ENCODE assay signal across 35 cellular contexts in genomic region chr11:74521666-74522252, GRCh38. TPM values are rescaled to one million over a fixed set of nuclear protein-coding genes. Genes with fewer than 3 reads are reported as not detected.
"Had no signal": no experiment of that assay in that cellular context is flagged by ENCODE, and none has a peak within 500 bp of the region (broad histone marks: within the 10 kb centered on the region; RNA-seq: fewer than 3 reads in every experiment).

No MANE protein-coding gene starts in this region.

- FAIRE-seq: bronchial epithelial cell had no signal

- H3K9me3 Mint-ChIP-seq: activated naive CD4-positive, alpha-beta T cell treated with anti-CD3 and anti-CD28 coated beads, Interleukin-2, amount 10 ng/mL, durations not matched to agents 7 days and 5 days; activated naive CD8-positive, alpha-beta T cell treated with anti-CD3 and anti-CD28 coated beads, Interleukin-2, amount 10 ng/mL, durations not matched to agents 7 days and 5 days; activated T-helper 1 cell treated with anti-CD3 and anti-CD28 coated beads, Interleukin-12 subunit alpha, Interleukin-12 subunit beta, Interleukin-2, Interleukin-4 antibody, amounts not matched to agents 30 ng/mL and 10 ng/mL and 1 ng/mL, durations not matched to agents 14 hours and 24 hours and 36 hours; activated T-helper 2 cell treated with anti-CD3 and anti-CD28 coated beads, Interferon-gamma antibody, Interleukin-2, Interleukin-4, amounts not matched to agents 10 μg/mL and 5 μg/mL and 100 μg/mL, durations not matched to agents 14 hours and 24 hours and 36 hours; central memory CD8-positive, alpha-beta T cell; dendritic cell treated with granulocyte-macrophage colony-stimulating factor and Interleukin-4, amounts not matched to agents 40 ng/mL and 50 ng/mL, for 4 days; endodermal cell; T-helper 2 cell treated with Interferon-gamma antibody and Interleukin-4, amounts not matched to agents 5 μg/mL and 100 μg/mL, for 36 hours had no signal

- H3K27ac Mint-ChIP-seq: activated CD4-positive, alpha-beta memory T cell treated with anti-CD3 and anti-CD28 coated beads for 36 hours; activated CD8-positive, alpha-beta memory T cell treated with anti-CD3 and anti-CD28 coated beads, Interleukin-2, amount 10 ng/mL, durations not matched to agents 7 days and 5 days; activated CD8-positive, alpha-beta T cell treated with anti-CD3 and anti-CD28 coated beads, Interleukin-2, amount 10 ng/mL, durations not matched to agents 7 days and 5 days; activated naive CD4-positive, alpha-beta T cell treated with anti-CD3 and anti-CD28 coated beads, Interleukin-2, amount 10 ng/mL, durations not matched to agents 7 days and 5 days; activated naive CD4-positive, alpha-beta T cell treated with anti-CD3 and anti-CD28 coated beads, Interleukin-2, amount 50 U/mL, for 72 hours; activated naive CD8-positive, alpha-beta T cell treated with anti-CD3 and anti-CD28 coated beads, Interleukin-2, amount 10 ng/mL, durations not matched to agents 7 days and 5 days; activated T-helper 1 cell treated with anti-CD3 and anti-CD28 coated beads, Interleukin-12 subunit alpha, Interleukin-12 subunit beta, Interleukin-2, Interleukin-4 antibody, amounts not matched to agents 30 ng/mL and 10 ng/mL and 1 ng/mL, durations not matched to agents 14 hours and 24 hours and 36 hours; activated T-helper 2 cell treated with anti-CD3 and anti-CD28 coated beads, Interferon-gamma antibody, Interleukin-2, Interleukin-4, amounts not matched to agents 10 μg/mL and 5 μg/mL and 100 μg/mL, durations not matched to agents 14 hours and 24 hours and 36 hours; dendritic cell treated with granulocyte-macrophage colony-stimulating factor and Interleukin-4, amounts not matched to agents 40 ng/mL and 50 ng/mL, for 4 days; endodermal cell; T-helper 17 cell; T-helper 2 cell treated with Interferon-gamma antibody and Interleukin-4, amounts not matched to agents 5 μg/mL and 100 μg/mL, for 36 hours had no signal

- H3K9me3 ChIP-seq: gastrocnemius medialis had no signal

- H3K27ac ChIP-seq: ascending aorta, brain microvascular endothelial cell, coronary artery, esophagus muscularis mucosa, foreskin keratinocyte, gastrocnemius medialis had no signal

- H3K4me3 ChIP-seq: ascending aorta, coronary artery, dorsolateral prefrontal cortex, esophagus muscularis mucosa, gastrocnemius medialis, heart left ventricle had no signal

- H3K4me1 Mint-ChIP-seq: activated CD8-positive, alpha-beta memory T cell treated with anti-CD3 and anti-CD28 coated beads, Interleukin-2, amount 10 ng/mL, durations not matched to agents 7 days and 5 days; activated naive CD4-positive, alpha-beta T cell treated with anti-CD3 and anti-CD28 coated beads, Interleukin-2, amount 10 ng/mL, durations not matched to agents 7 days and 5 days; central memory CD8-positive, alpha-beta T cell; T-helper 17 cell had no signal

- H3K4me1 ChIP-seq: ascending aorta, foreskin keratinocyte, gastrocnemius medialis had no signal

- H3K36me3 ChIP-seq: ascending aorta, brain microvascular endothelial cell, esophagus muscularis mucosa, gastrocnemius medialis, heart left ventricle had no signal

- ATAC-seq: activated CD8-positive, alpha-beta memory T cell treated with anti-CD3 and anti-CD28 coated beads, Interleukin-2, amount 10 ng/mL, durations not matched to agents 7 days and 5 days; activated CD8-positive, alpha-beta T cell treated with anti-CD3 and anti-CD28 coated beads, Interleukin-2, amount 10 ng/mL, durations not matched to agents 7 days and 5 days; activated naive CD4-positive, alpha-beta T cell treated with anti-CD3 and anti-CD28 coated beads, Interleukin-2, amount 50 U/mL, for 72 hours; foreskin keratinocyte; gastrocnemius medialis; T-helper 17 cell had no signal

- H3K36me3 Mint-ChIP-seq: activated CD4-positive, alpha-beta memory T cell treated with anti-CD3 and anti-CD28 coated beads for 36 hours; activated CD8-positive, alpha-beta memory T cell treated with anti-CD3 and anti-CD28 coated beads, Interleukin-2, amount 10 ng/mL, durations not matched to agents 7 days and 5 days; activated naive CD4-positive, alpha-beta T cell treated with anti-CD3 and anti-CD28 coated beads, Interleukin-2, amount 10 ng/mL, durations not matched to agents 7 days and 5 days; activated naive CD4-positive, alpha-beta T cell treated with anti-CD3 and anti-CD28 coated beads, Interleukin-2, amount 50 U/mL, for 72 hours; activated naive CD8-positive, alpha-beta T cell treated with anti-CD3 and anti-CD28 coated beads, Interleukin-2, amount 10 ng/mL, durations not matched to agents 7 days and 5 days had no signal

- H3K4me3 Mint-ChIP-seq: activated CD4-positive, alpha-beta memory T cell treated with anti-CD3 and anti-CD28 coated beads for 36 hours; activated CD8-positive, alpha-beta memory T cell treated with anti-CD3 and anti-CD28 coated beads, Interleukin-2, amount 10 ng/mL, durations not matched to agents 7 days and 5 days; activated CD8-positive, alpha-beta T cell treated with anti-CD3 and anti-CD28 coated beads, Interleukin-2, amount 10 ng/mL, durations not matched to agents 7 days and 5 days; activated naive CD4-positive, alpha-beta T cell treated with anti-CD3 and anti-CD28 coated beads, Interleukin-2, amount 10 ng/mL, durations not matched to agents 7 days and 5 days; activated naive CD8-positive, alpha-beta T cell treated with anti-CD3 and anti-CD28 coated beads, Interleukin-2, amount 10 ng/mL, durations not matched to agents 7 days and 5 days; activated T-helper 1 cell treated with anti-CD3 and anti-CD28 coated beads, Interleukin-12 subunit alpha, Interleukin-12 subunit beta, Interleukin-2, Interleukin-4 antibody, amounts not matched to agents 30 ng/mL and 10 ng/mL and 1 ng/mL, durations not matched to agents 14 hours and 24 hours and 36 hours; central memory CD8-positive, alpha-beta T cell; dendritic cell treated with granulocyte-macrophage colony-stimulating factor and Interleukin-4, amounts not matched to agents 40 ng/mL and 50 ng/mL, for 4 days; endodermal cell; T-helper 17 cell; T-helper 2 cell treated with Interferon-gamma antibody and Interleukin-4, amounts not matched to agents 5 μg/mL and 100 μg/mL, for 36 hours had no signal

- DNase-seq: activated CD4-positive, alpha-beta memory T cell treated with anti-CD3 and anti-CD28 coated beads for 36 hours; activated CD4-positive, alpha-beta T cell treated with anti-CD3 and anti-CD28 coated beads for 1 hour; activated CD4-positive, alpha-beta T cell treated with anti-CD3 and anti-CD28 coated beads for 4 hours; activated CD8-positive, alpha-beta memory T cell treated with anti-CD3 and anti-CD28 coated beads, Interleukin-2, amount 10 ng/mL, durations not matched to agents 7 days and 5 days; activated CD8-positive, alpha-beta memory T cell treated with anti-CD3 and anti-CD28 coated beads, Interleukin-2, amount 50 U/mL, for 4 hours; activated CD8-positive, alpha-beta T cell treated with anti-CD3 and anti-CD28 coated beads, Interleukin-2, amount 10 ng/mL, durations not matched to agents 7 days and 5 days; activated effector memory CD4-positive, alpha-beta T cell treated with anti-CD3 and anti-CD28 coated beads, Interleukin-2, amount 50 U/mL, for 16 hours; activated naive CD4-positive, alpha-beta T cell; activated naive CD4-positive, alpha-beta T cell treated with anti-CD3 and anti-CD28 coated beads, Interleukin-2, amount 10 ng/mL, durations not matched to agents 7 days and 5 days; activated naive CD8-positive, alpha-beta T cell treated with anti-CD3 and anti-CD28 coated beads, Interleukin-2, amount 10 ng/mL, durations not matched to agents 7 days and 5 days; activated T-cell treated with anti-CD3 and anti-CD28 coated beads, Interleukin-2, amount 50 U/mL, for 1 hour; activated T-cell treated with anti-CD3 and anti-CD28 coated beads, Interleukin-2, amount 50 U/mL, for 48 hours; brain microvascular endothelial cell; dorsolateral prefrontal cortex; effector memory CD4-positive, alpha-beta T cell; endodermal cell; erythroblast; foreskin keratinocyte; gastrocnemius medialis; glutamatergic neuron; heart left ventricle; T-helper 1 cell; T-helper 17 cell; T1000 had no signal

- H3K27me3 ChIP-seq: ascending aorta, brain microvascular endothelial cell, dorsolateral prefrontal cortex, esophagus muscularis mucosa, gastrocnemius medialis, heart left ventricle had no signal

RNA-seq across cellular contexts. Expression of gene LIPT2, which starts 28.2 kb away (rescaled TPM):
- total RNA-seq: ascending aorta had no signal

RNA-seq across cellular contexts. Expression of gene KCNE3, which starts 54.4 kb away (rescaled TPM):
- total RNA-seq: activated CD4-positive, alpha-beta memory T cell treated with anti-CD3 and anti-CD28 coated beads for 36 hours; activated CD8-positive, alpha-beta memory T cell treated with anti-CD3 and anti-CD28 coated beads for 36 hours; activated CD8-positive, alpha-beta T cell treated with anti-CD3 and anti-CD28 coated beads, Interleukin-2, amount 10 ng/mL, durations not matched to agents 7 days and 5 days; activated naive CD4-positive, alpha-beta T cell treated with anti-CD3 and anti-CD28 coated beads, Interleukin-2, amount 50 U/mL, for 72 hours; activated T-helper 1 cell treated with anti-CD3 and anti-CD28 coated beads, Interleukin-12 subunit alpha, Interleukin-12 subunit beta, Interleukin-2, Interleukin-4 antibody, amounts not matched to agents 30 ng/mL and 10 ng/mL and 1 ng/mL, durations not matched to agents 14 hours and 24 hours and 36 hours; activated T-helper 2 cell treated with anti-CD3 and anti-CD28 coated beads, Interferon-gamma antibody, Interleukin-2, Interleukin-4, amounts not matched to agents 10 μg/mL and 5 μg/mL and 100 μg/mL, durations not matched to agents 14 hours and 24 hours and 36 hours; ascending aorta had no signal
